33 cellular contexts compared by ENCODE assay signal in the genomic region with DNA sequence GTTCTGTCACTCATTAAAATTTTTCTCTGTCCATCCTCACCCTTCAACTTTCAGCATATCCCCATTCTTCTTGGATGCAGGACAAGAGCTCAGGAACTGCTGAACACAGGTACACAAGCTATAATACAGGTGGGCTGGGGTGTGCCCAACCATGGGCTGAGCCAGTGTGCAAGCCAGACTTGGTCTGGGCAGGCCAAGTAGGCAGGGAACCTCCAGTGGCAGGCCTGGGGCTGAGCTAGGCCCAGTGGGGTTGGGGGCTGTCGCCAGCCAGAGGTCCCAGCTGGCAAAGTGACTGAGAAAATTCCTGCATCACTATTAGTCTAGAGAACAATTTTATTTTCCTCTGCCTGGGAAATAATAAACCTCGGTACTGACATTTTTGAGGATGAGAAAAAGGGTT.
DNase-seq lines count a peak whose midpoint lies in the region; FAIRE-seq and TF ChIP-seq lines count a peak whose summit lies in the region.
"Had no signal": no experiment of that assay in that cellular context is flagged by ENCODE, and none has a peak within 500 bp of the region (broad histone marks: within the 10 kb centered on the region; RNA-seq: fewer than 3 reads in every experiment).

No MANE protein-coding gene starts in this region.

- no peak overlapping the region for H3K4me3 ChIP-seq in kidney (ENCODE audit: low read length in 2 of 2)
- H3K4me3 ChIP-seq: A549; BLaER1; BLaER1 treated with 17β-estradiol and CSF1 and Interleukin-3, amounts not matched to agents 10 nM and 100 nM had no signal

- no peak overlapping the region for H3K27ac Mint-ChIP-seq in chondrocyte (ENCODE audit: unreplicated experiment)
- H3K27ac Mint-ChIP-seq: B cell; CD14-positive monocyte; CD4-positive, alpha-beta memory T cell; CD4-positive, alpha-beta T cell; CD4-positive, CD25-positive, alpha-beta regulatory T cell; CD8-positive, alpha-beta memory T cell; CD8-positive, alpha-beta T cell had no signal

- TF ChIP-seq CTCF in chondrocyte (IDR thresholded peaks at IDR 0.05) (no peak), kidney (IDR thresholded peaks at IDR 0.05; ENCODE audit: borderline replicate concordance, extremely low read depth, insufficient read depth) (no peak)

- intact Hi-C loops in kidney (cut with DNase I): no loop called here

- H3K4me1 Mint-ChIP-seq in chondrocyte (ENCODE audit: low read depth): no peaks in the 10 kb centered on the region
- H3K4me1 Mint-ChIP-seq: B cell; CD14-positive monocyte; CD4-positive, alpha-beta memory T cell; CD4-positive, CD25-positive, alpha-beta regulatory T cell; CD8-positive, alpha-beta memory T cell had no signal

- H3K9ac ChIP-seq in kidney (ENCODE audit: low read length in 2 of 2): no peak overlapping the region
- H3K9ac ChIP-seq: BLaER1; BLaER1 treated with 17β-estradiol and CSF1 and Interleukin-3, amounts not matched to agents 10 nM and 100 nM had no signal

- H3K36me3 Mint-ChIP-seq in chondrocyte (ENCODE audit: low read depth): no peaks in the 10 kb centered on the region
- H3K36me3 Mint-ChIP-seq: CD14-positive monocyte; CD4-positive, alpha-beta memory T cell; CD4-positive, CD25-positive, alpha-beta regulatory T cell; CD8-positive, alpha-beta memory T cell; CD8-positive, alpha-beta T cell had no signal

- H3K27me3 Mint-ChIP-seq in chondrocyte (ENCODE audit: low read depth): no peaks in the 10 kb centered on the region
- H3K27me3 Mint-ChIP-seq: B cell; CD4-positive, alpha-beta memory T cell; CD4-positive, alpha-beta T cell; CD4-positive, CD25-positive, alpha-beta regulatory T cell; CD8-positive, alpha-beta memory T cell had no signal

- H3K9me3 ChIP-seq in kidney (ENCODE audit: control insufficient read depth in 1 of 2, low read length in 2 of 2): peaks cover 9 to 12% of the 10 kb centered on the region in 2 donors
- H3K9me3 ChIP-seq: A549, BE2C had no signal

- H3K27ac ChIP-seq in kidney (ENCODE audit: low read depth in 2 of 2, low read length in 2 of 2): no peak overlapping the region
- H3K27ac ChIP-seq: 22Rv1; A549; BLaER1; BLaER1 treated with 17β-estradiol and CSF1 and Interleukin-3, amounts not matched to agents 10 nM and 100 nM; C4-2B had no signal

- no peak for FAIRE-seq in kidney (lab: Jason Lieb, UNC)
- FAIRE-seq: A204.1, A549, D721Med had no signal

- no peaks in the 10 kb centered on the region for H3K36me3 ChIP-seq in kidney (ENCODE audit: control insufficient read depth in 1 of 2, insufficient read depth in 2 of 2, low read length in 2 of 2)
- H3K36me3 ChIP-seq: BE2C; BLaER1; BLaER1 treated with 17β-estradiol and CSF1 and Interleukin-3, amounts not matched to agents 10 nM and 100 nM had no signal

- no peak overlapping the region for H3K4me3 Mint-ChIP-seq in chondrocyte (ENCODE audit: unreplicated experiment)
- H3K4me3 Mint-ChIP-seq: B cell; CD14-positive monocyte; CD4-positive, alpha-beta memory T cell; CD4-positive, alpha-beta T cell; CD4-positive, CD25-positive, alpha-beta regulatory T cell; CD8-positive, alpha-beta memory T cell; CD8-positive, alpha-beta T cell had no signal

- DNase-seq in chondrocyte (ENCODE audit: low spot score): peak; percentile 59
- DNase-seq in kidney: peak; percentile 48
- DNase-seq in stimulated activated CD8-positive, alpha-beta memory T cell treated with anti-CD3 and anti-CD28 coated beads, Interleukin-4, amount 100 ng/mL, for 48 hours: no peak
- DNase-seq in occipital lobe (lab: John Stamatoyannopoulos, UW): no peak
- DNase-seq: 8988T; ACHN; AML-193; BE2C; C1 segment of cervical spinal cord; Caco-2; Calu3; CD4-positive, alpha-beta memory T cell; CD4-positive, alpha-beta T cell; CD4-positive, CD25-positive, alpha-beta regulatory T cell; CD8-positive, alpha-beta memory T cell; CD8-positive, alpha-beta T cell; COR-L47; DMS 273 treated with DMSO at 0.1 percent for 48 hours; DMS153; DMS53; DMS79; DMS79 treated with DMSO at 0.1 percent for 48 hours; DND-41; EL had no signal

- H3K4me1 ChIP-seq in kidney (ENCODE audit: control insufficient read depth in 1 of 2, insufficient read depth in 1 of 2, low read depth in 1 of 2, low read length in 2 of 2): no peaks in the 10 kb centered on the region
- H3K4me1 ChIP-seq: A549; BE2C; BLaER1; BLaER1 treated with 17β-estradiol and CSF1 and Interleukin-3, amounts not matched to agents 10 nM and 100 nM; Caco-2 had no signal

- H3K9me3 Mint-ChIP-seq in chondrocyte (ENCODE audit: low read depth): peaks cover 48% of the 10 kb centered on the region

Comparison
In these comparisons a context has a peak if more than half of its experiments do, and no peak if none do; other contexts are left out.
1. DNase-seq: peak in chondrocyte (single experiment) and kidney (single experiment); none in stimulated activated CD8-positive, alpha-beta memory T cell treated with anti-CD3 and anti-CD28 coated beads, Interleukin-4, amount 100 ng/mL, for 48 hours (single experiment) and occipital lobe (single experiment).